8 cellular contexts compared by ENCODE assay signal in genomic region chr11:102047305-102047924, GRCh38. TPM values are rescaled to one million over a fixed set of nuclear protein-coding genes. Genes with fewer than 3 reads are reported as not detected.
DNase-seq lines count a peak whose midpoint lies in the region; ATAC-seq and TF ChIP-seq lines count a peak whose summit lies in the region.

TSS of gene CFAP300 (plus strand) at chr11:102047437. CDS start at chr11:102047471, 34 bp downstream.

- TF ChIP-seq POLR2A in prostate gland (IDR thresholded peaks at IDR 0.05) = peak; percentile 37

- no peaks in the 10 kb centered on the region for H3K36me3 ChIP-seq in prostate gland

- DNase-seq in EL = peak; percentile 83
- peak; percentile 7 for DNase-seq in HT1080 (ENCODE audit: low read depth)
- peak; percentile 56 for DNase-seq in SW480 (ENCODE audit: low spot score)
- DNase-seq in astrocyte of the hippocampus (ENCODE audit: low read depth, low spot score) = peak; percentile 85
- DNase-seq in hippocampal formation (lab: John Stamatoyannopoulos, UW) = peak; percentile 8 to 45
- DNase-seq in prostate gland (ENCODE audit: low spot score) = peak; percentile 77

- H3K27ac ChIP-seq in prostate gland = peak within 1 kb of the TSS; percentile 71 to 79

- intact Hi-C loops in prostate gland (cut with DNase I) = no loop called here

- no peak for TF ChIP-seq CTCF in prostate gland (IDR thresholded peaks at IDR 0.05)

- H3K27me3 ChIP-seq in prostate gland (replicated peaks; ENCODE audit: insufficient read depth) = no peaks in the 10 kb centered on the region

- peak within 1 kb of the TSS; percentile 46 for H3K4me3 ChIP-seq in prostate gland

- H3K4me1 ChIP-seq in prostate gland (replicated peaks) = no peaks in the 10 kb centered on the region

- 2% methylated on average over 45 of the region's 45 CpGs for WGBS in prostate gland

- no peaks in the 10 kb centered on the region for H3K9me3 ChIP-seq in prostate gland

- ATAC-seq in HG03097 (IDR thresholded peaks at IDR 0.05; ENCODE audit: low FRiP score, unreplicated experiment) = no peak
- ATAC-seq in GM18519 (IDR thresholded peaks at IDR 0.05; ENCODE audit: low FRiP score, unreplicated experiment) = no peak

RNA-seq across cellular contexts. Expression of gene CFAP300, which starts in this region (rescaled TPM):
- total RNA-seq in HT1080 (2014; rRNA removed; shearing (Covaris generic)) = 0.05 and 0.57 TPM in 2 replicates
- polyA plus RNA-seq in HT1080 (2015; cell fraction: cytosol; rRNA removed) = 0.83 and 1.1 TPM in 2 replicates
- polyA plus RNA-seq in HT1080 (2015; cell fraction: nucleus; rRNA removed) = 0.41 TPM in 1 of 2 replicates, not detected in the other
- total RNA-seq in prostate gland = 10 to 100 TPM in 1 of 2 donors, 1 to 10 TPM in 1; 4.0 to 24.0 TPM

Comparison
In these comparisons a context has a peak if more than half of its experiments do, and no peak if none do; other contexts are left out.
1. DNase-seq: peak in every context shown above with its lines; median percentile 85 in astrocyte of the hippocampus; 83 in EL; 77 in prostate gland; 56 in SW480; 26 in hippocampal formation; 7 in HT1080.